In the genomic region with DNA sequence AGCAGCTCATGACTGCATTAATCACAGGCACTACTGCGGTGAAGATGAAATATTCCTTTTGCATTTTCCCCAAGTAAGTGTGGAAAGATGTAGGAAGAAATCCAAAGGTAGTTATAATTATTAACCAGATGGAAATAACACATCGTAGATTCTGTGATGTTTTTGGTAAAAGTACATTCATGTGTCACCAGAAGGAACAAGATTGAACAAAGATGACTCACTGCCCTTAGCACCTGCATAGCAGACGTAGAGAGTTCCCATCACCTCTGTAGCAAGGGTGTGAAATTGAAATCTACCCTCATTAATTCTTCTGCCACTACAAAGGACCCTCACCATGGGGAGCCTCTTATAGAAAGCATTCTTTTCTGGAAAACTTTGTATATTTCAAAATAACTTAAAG, we compare ENCODE assay signal across 15 cellular contexts. TPM values are rescaled to one million over a fixed set of nuclear protein-coding genes. Genes with fewer than 3 reads are reported as not detected.
DNase-seq lines count a peak whose midpoint lies in the region; ATAC-seq and TF ChIP-seq lines count a peak whose summit lies in the region.
"Had no signal": no experiment of that assay in that cellular context is flagged by ENCODE, and none has a peak within 500 bp of the region (broad histone marks: within the 10 kb centered on the region; RNA-seq: fewer than 3 reads in every experiment).

No MANE protein-coding gene starts in this region.

- no peaks in the 10 kb centered on the region for H3K27me3 Mint-ChIP-seq in activated naive CD8-positive, alpha-beta T cell treated with anti-CD3 and anti-CD28 coated beads for 36 hours
- no peaks in the 10 kb centered on the region for H3K27me3 Mint-ChIP-seq in T-helper 17 cell
- H3K27me3 Mint-ChIP-seq in CD8-positive, alpha-beta memory T cell: no peaks in the 10 kb centered on the region

- no peaks in the 10 kb centered on the region for H3K9me3 Mint-ChIP-seq in activated naive CD8-positive, alpha-beta T cell treated with anti-CD3 and anti-CD28 coated beads for 36 hours
- no peaks in the 10 kb centered on the region for H3K9me3 Mint-ChIP-seq in CD8-positive, alpha-beta memory T cell

- H3K27ac Mint-ChIP-seq in activated naive CD8-positive, alpha-beta T cell treated with anti-CD3 and anti-CD28 coated beads for 36 hours: peak overlapping the region; percentile 43
- H3K27ac Mint-ChIP-seq in T-helper 17 cell: no peak overlapping the region
- H3K27ac Mint-ChIP-seq in CD8-positive, alpha-beta memory T cell: no peak overlapping the region
- H3K27ac Mint-ChIP-seq: nephron progenitor cell had no signal

- peaks cover 62% of the 10 kb centered on the region for H3K4me1 Mint-ChIP-seq in activated naive CD8-positive, alpha-beta T cell treated with anti-CD3 and anti-CD28 coated beads for 36 hours
- peaks cover 59% of the 10 kb centered on the region for H3K4me1 Mint-ChIP-seq in T-helper 17 cell
- H3K4me1 Mint-ChIP-seq in CD8-positive, alpha-beta memory T cell: peaks cover 52 to 78% (median 78%) of the 10 kb centered on the region in 3 donors

- CTCF ChIA-PET in CD8-positive, alpha-beta memory T cell (lab: Charles Lee): no interaction called here

- peaks cover 64 to 100% (median 76%) of the 10 kb centered on the region in 4 donors for H3K4me1 ChIP-seq in stomach
- peaks cover 17% of the 10 kb centered on the region for H3K4me1 ChIP-seq in CD8-positive, alpha-beta memory T cell (ENCODE audit: insufficient read depth, low read length)

- H3K36me3 Mint-ChIP-seq in activated naive CD8-positive, alpha-beta T cell treated with anti-CD3 and anti-CD28 coated beads for 36 hours: peaks cover 6% of the 10 kb centered on the region
- peaks cover 4% of the 10 kb centered on the region for H3K36me3 Mint-ChIP-seq in T-helper 17 cell (ENCODE audit: low read depth)
- peaks cover 0 to 1% (median 0%) of the 10 kb centered on the region in 3 donors for H3K36me3 Mint-ChIP-seq in CD8-positive, alpha-beta memory T cell

- H3K27me3 ChIP-seq in stomach: no peaks in the 10 kb centered on the region
- H3K27me3 ChIP-seq in CD8-positive, alpha-beta memory T cell (ENCODE audit: insufficient read depth, low read length, poor library complexity, severe bottlenecking): no peaks in the 10 kb centered on the region
- H3K27me3 ChIP-seq: Peyer's patch had no signal

- peak overlapping the region in 4 of 5 donors; percentile 30 to 70 (median 55) for H3K27ac ChIP-seq in stomach
- no peak overlapping the region for H3K27ac ChIP-seq in CD8-positive, alpha-beta memory T cell (ENCODE audit: low read depth, low read length)

- no peaks in the 10 kb centered on the region for H3K36me3 ChIP-seq in stomach
- no peaks in the 10 kb centered on the region for H3K36me3 ChIP-seq in CD8-positive, alpha-beta memory T cell (ENCODE audit: insufficient read depth, low read length)
- H3K36me3 ChIP-seq: Peyer's patch had no signal

- no peak for TF ChIP-seq EP300 in stomach (IDR thresholded peaks at IDR 0.05)

- intact Hi-C loops in stomach (cut with DNase I; ENCODE audit: low total_unique reads): no loop called here

- no peak for TF ChIP-seq POLR2A in stomach (IDR thresholded peaks at IDR 0.05)

- TF ChIP-seq CTCF in stomach (IDR thresholded peaks at IDR 0.05) (no peak), omental fat pad (IDR thresholded peaks at IDR 0.05) (no peak)

- WGBS in stomach, 5 donors: 44 to 52% (median 45%) methylated on average over 3 of the region's 3 CpGs

- no peak overlapping the region for H3K4me3 ChIP-seq in stomach
- H3K4me3 ChIP-seq in CD8-positive, alpha-beta memory T cell (ENCODE audit: low read length): no peak overlapping the region
- H3K4me3 ChIP-seq: Peyer's patch had no signal

- ATAC-seq in omental fat pad (ENCODE audit: low FRiP score) (no peak), T-helper 17 cell (no peak)

- H3K9me3 ChIP-seq in stomach (no peaks in the 10 kb centered on the region), T-helper 17 cell (ENCODE audit: control insufficient read depth, low read length, poor library complexity, severe bottlenecking) (no peaks in the 10 kb centered on the region)
- H3K9me3 ChIP-seq in CD8-positive, alpha-beta memory T cell (ENCODE audit: low read length): no peaks in the 10 kb centered on the region
- H3K9me3 ChIP-seq: Peyer's patch had no signal

- H3K4me3 Mint-ChIP-seq in activated naive CD8-positive, alpha-beta T cell treated with anti-CD3 and anti-CD28 coated beads for 36 hours: no peak overlapping the region
- no peak overlapping the region for H3K4me3 Mint-ChIP-seq in T-helper 17 cell
- no peak overlapping the region for H3K4me3 Mint-ChIP-seq in CD8-positive, alpha-beta memory T cell
- H3K4me3 Mint-ChIP-seq: nephron progenitor cell had no signal

- POLR2A ChIA-PET in CD8-positive, alpha-beta memory T cell (lab: Charles Lee): no interaction called here

- DNase-seq in HT1080 (ENCODE audit: low read depth): peak; percentile 13
- peak; percentile 9 for DNase-seq in activated naive CD8-positive, alpha-beta T cell treated with anti-CD3 and anti-CD28 coated beads for 36 hours
- peak; percentile 87 for DNase-seq in glomerular visceral epithelial cell (ENCODE audit: extremely low spot score)
- DNase-seq in stomach: no peak
- DNase-seq in omental fat pad (ENCODE audit: low spot score): no peak
- no peak for DNase-seq in T-helper 17 cell
- DNase-seq in CD8-positive, alpha-beta memory T cell: no peak
- DNase-seq in effector CD4-positive, alpha-beta T cell: no peak
- DNase-seq: effector CD8-positive, alpha-beta T cell; KG1; NCI-H2081 treated with DMSO at 0.1 percent for 48 hours; nephron progenitor cell; Peyer's patch; stimulated activated CD4-positive, alpha-beta T cell treated with anti-CD3 and anti-CD28 coated beads, Interleukin-15, amount 100 ng/mL, for 24 hours; stimulated activated naive CD4-positive, alpha-beta T cell had no signal

RNA-seq across cellular contexts. Expression of a gene that starts 37.0 kb away (rescaled TPM):
- 27.2 and 27.8 TPM in 2 replicates for total RNA-seq in HT1080 (2014; rRNA removed; shearing (Covaris generic))
- 20.9 and 22.6 TPM in 2 replicates for polyA plus RNA-seq in HT1080 (2015; cell fraction: cytosol; rRNA removed)
- polyA plus RNA-seq in HT1080 (2015; cell fraction: nucleus; rRNA removed): 38.8 and 42.1 TPM in 2 replicates
- total RNA-seq in activated naive CD8-positive, alpha-beta T cell treated with anti-CD3 and anti-CD28 coated beads for 36 hours: 10 to 100 TPM; 12.3 TPM
- total RNA-seq in stomach: 10 to 100 TPM; 28.6 to 46.8 (median 36.5) TPM
- 10 to 100 TPM in 1 of 3 donors, 1 to 10 TPM in 2; 8.0 to 14.8 (median 9.4) TPM for polyA plus RNA-seq in stomach
- total RNA-seq in omental fat pad: 10 to 100 TPM; 23.6 to 35.3 (median 27.8) TPM
- 10 to 100 TPM; 30.8 to 39.8 TPM for total RNA-seq in T-helper 17 cell
- total RNA-seq in CD8-positive, alpha-beta memory T cell: 10 to 100 TPM; 14.8 to 14.9 TPM
- 2.2 TPM for polyA plus RNA-seq in CD8-positive, alpha-beta memory T cell

Comparison
In these comparisons a context has a peak if more than half of its experiments do, and no peak if none do; other contexts are left out.
1. DNase-seq: peak in HT1080 (single experiment), activated naive CD8-positive, alpha-beta T cell treated with anti-CD3 and anti-CD28 coated beads for 36 hours (single experiment) and glomerular visceral epithelial cell (single experiment); none in stomach (single experiment), omental fat pad (single experiment), T-helper 17 cell (0 of 3), CD8-positive, alpha-beta memory T cell (0 of 5) and effector CD4-positive, alpha-beta T cell (single experiment).